Comparison of ENCODE assay signal across 3 cellular contexts in the genomic region with DNA sequence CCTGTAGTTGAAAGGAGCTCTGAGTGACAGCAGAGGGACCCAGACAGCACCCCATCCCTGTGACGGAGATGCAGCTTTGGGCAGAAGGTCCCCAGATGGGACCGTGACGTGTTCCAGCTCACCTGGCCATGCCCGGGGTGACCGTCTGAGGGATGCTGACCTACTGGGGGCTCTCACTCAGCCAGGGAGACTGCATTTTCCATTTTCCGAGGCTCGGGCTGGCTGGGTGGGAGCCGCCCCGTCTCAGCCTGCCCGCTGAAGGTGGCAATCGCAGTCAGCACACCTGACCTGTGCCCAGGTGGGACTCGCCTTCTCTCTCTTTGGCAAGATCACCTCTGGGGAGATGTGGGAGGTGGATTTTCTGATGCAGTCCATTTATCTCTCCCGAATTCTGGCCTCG.
"Had no signal": no experiment of that assay in that cellular context is flagged by ENCODE, and none has a peak within 500 bp of the region (broad histone marks: within the 10 kb centered on the region; RNA-seq: fewer than 3 reads in every experiment).

No MANE protein-coding gene starts in this region.

- ATAC-seq: GM12878 had no signal

- DNase-seq: GDM1, GF-D8 had no signal

- H3K4me3 ChIP-seq: GM12878 had no signal
